ENCODE assay signal across 17 cellular contexts in genomic region chr4:1204286-1204827, GRCh38. TPM values are rescaled to one million over a fixed set of nuclear protein-coding genes. Genes with fewer than 3 reads are reported as not detected.
DNase-seq lines count a peak whose midpoint lies in the region; ATAC-seq, FAIRE-seq and TF ChIP-seq lines count a peak whose summit lies in the region.
"Had no signal": no experiment of that assay in that cellular context is flagged by ENCODE, and none has a peak within 500 bp of the region (broad histone marks: within the 10 kb centered on the region; RNA-seq: fewer than 3 reads in every experiment).

No MANE protein-coding gene starts in this region.

- peaks cover 45% of the 10 kb centered on the region for H3K4me1 ChIP-seq in HepG2 (ENCODE audit: insufficient read depth, low read length)
- H3K4me1 ChIP-seq: parathyroid adenoma had no signal

- peak; percentile 1 for DNase-seq in activated CD4-positive, alpha-beta T cell treated with anti-CD3 and anti-CD28 coated beads for 48 hours
- no peak for DNase-seq in activated CD4-positive, alpha-beta T cell treated with anti-CD3 and anti-CD28 coated beads, Interleukin-2, amount 50 U/mL, for 1 hour
- peak; percentile 6 for DNase-seq in WERI-Rb-1
- DNase-seq in HepG2 (ENCODE audit: low spot score), result no peak
- no peak for DNase-seq in superior temporal gyrus (ENCODE audit: extremely low spot score)
- DNase-seq in GM03348 (ENCODE audit: low spot score), result no peak
- DNase-seq: cortex of kidney, EL, MG63, NCI-H446 had no signal

- 3% methylated on average over 14 of the region's 21 CpGs for WGBS in HepG2 (ENCODE audit: low lambda C conversion rate)

- H4K20me1 ChIP-seq in HepG2 (ENCODE audit: insufficient read depth, low read length), result no peaks in the 10 kb centered on the region

- TF ChIP-seq RAD21 in HepG2 (CRISPR knock-in tag; IDR thresholded peaks at IDR 0.05), result no peak; the same call in 1 of the 2 replicates

- FAIRE-seq in HepG2 (lab: Jason Lieb, UNC), result no peak
- FAIRE-seq: keratinocyte had no signal

- peaks cover 29% of the 10 kb centered on the region for H3K36me3 Mint-ChIP-seq in stimulated activated memory B cell treated with anti-CD40 and anti-IgM and Interleukin-4, amounts not matched to agents 10 μg/mL and 1 μg/mL and 100 μg/mL, for 72 hours
- H3K36me3 Mint-ChIP-seq: activated naive CD8-positive, alpha-beta T cell had no signal

- H3K36me3 ChIP-seq in WERI-Rb-1 (peaks cover 15% of the 10 kb centered on the region), HepG2 (replicated peaks in 1 of 2; ENCODE audit: control insufficient read depth in 1 of 2, insufficient read depth in 2 of 2, low read length in 2 of 2) (no peaks in the 10 kb centered on the region; a peak in 1 of 5 replicates)
- H3K36me3 ChIP-seq: MG63 had no signal

- TF ChIP-seq EP300 in HepG2 (IDR thresholded peaks at IDR 0.05; ENCODE audit: low read depth in 2 of 2, low read length in 2 of 2) (no peak), HepG2 (CRISPR knock-in tag; IDR thresholded peaks at IDR 0.05; ENCODE audit: borderline replicate concordance) (no peak)

- intact Hi-C loops in HepG2 (cut with micrococcal nuclease; ENCODE audit: unreplicated experiment), result no loop called here

- TF ChIP-seq CTCF in WERI-Rb-1 (IDR thresholded peaks at IDR 0.05; ENCODE audit: low read depth, low read length) (no peak), HepG2 (CRISPR knock-in tag; IDR thresholded peaks at IDR 0.05) (no peak)

- peaks cover 2% of the 10 kb centered on the region for H3K79me2 ChIP-seq in HepG2 (ENCODE audit: insufficient read depth, low read length)
- H3K79me2 ChIP-seq: parathyroid adenoma had no signal

- CTCF ChIA-PET in HepG2 (lab: Yijun Ruan, JAX; ENCODE audit: low intra/inter-chr PET ratio, low total read pairs), result no interaction called here

- H3K4me3 ChIP-seq in WERI-Rb-1 (ENCODE audit: low read depth, low read length), result no peak overlapping the region
- H3K4me3 ChIP-seq in HepG2 (replicated peaks in 1 of 3; ENCODE audit: insufficient read depth in 1 of 3, low read depth in 2 of 3, low read length in 3 of 3), result peak overlapping the region; percentile 51 to 76 (median 70)
- H3K4me3 ChIP-seq: MG63 had no signal

- H3K27me3 ChIP-seq in WERI-Rb-1 (ENCODE audit: insufficient read depth, low read depth, severe bottlenecking) (no peaks in the 10 kb centered on the region), HepG2 (ENCODE audit: control insufficient read depth in 1 of 2, insufficient read depth in 2 of 2, low read length in 2 of 2) (no peaks in the 10 kb centered on the region)
- H3K27me3 ChIP-seq: MG63 had no signal

- peak overlapping the region; percentile 98 for H3K4me2 ChIP-seq in HepG2 (ENCODE audit: low read depth, low read length)

- POLR2A ChIA-PET in HepG2 (lab: Yijun Ruan, JAX), result interaction anchor here (1.0 to 5.3 kb wide), 13 partner anchors 7 to 142 kb away, joined by 3 to 95 read pairs (median 11); partner anchors contain the start of genes SPON2 and UVSSA

- H3K27me3 Mint-ChIP-seq in stimulated activated memory B cell treated with anti-CD40 and anti-IgM and Interleukin-4, amounts not matched to agents 10 μg/mL and 1 μg/mL and 100 μg/mL, for 72 hours, result no peaks in the 10 kb centered on the region
- H3K27me3 Mint-ChIP-seq: activated naive CD8-positive, alpha-beta T cell had no signal

- BruUV-seq in HepG2 (replicated peaks; lab: Mats Ljungman, UMichigan), result TSS peak; percentile 80

- in situ Hi-C loops in HepG2 (cut with HindIII; ENCODE audit: extremely low pct_ligation_motif_present, low pct_unique_long_range_greater_than_20kb), result no loop called here

- peak overlapping the region; percentile 57 for H3K27ac Mint-ChIP-seq in stimulated activated memory B cell treated with anti-CD40 and anti-IgM and Interleukin-4, amounts not matched to agents 10 μg/mL and 1 μg/mL and 100 μg/mL, for 72 hours
- H3K27ac Mint-ChIP-seq: activated naive CD8-positive, alpha-beta T cell had no signal

- peaks cover 54% of the 10 kb centered on the region for H3K4me1 Mint-ChIP-seq in stimulated activated memory B cell treated with anti-CD40 and anti-IgM and Interleukin-4, amounts not matched to agents 10 μg/mL and 1 μg/mL and 100 μg/mL, for 72 hours

- no peak overlapping the region for H3K4me3 Mint-ChIP-seq in stimulated activated memory B cell treated with anti-CD40 and anti-IgM and Interleukin-4, amounts not matched to agents 10 μg/mL and 1 μg/mL and 100 μg/mL, for 72 hours

- no peak overlapping the region for H2AFZ ChIP-seq in HepG2 (ENCODE audit: low read length)
- H2AFZ ChIP-seq: parathyroid adenoma had no signal

- H3K27ac ChIP-seq in WERI-Rb-1 (peak overlapping the region; percentile 44), HepG2 (ENCODE audit: extremely low read length, insufficient read depth, low read length) (peak overlapping the region; percentile 74)
- H3K27ac ChIP-seq: HL-60, parathyroid adenoma, VCaP had no signal

- no peaks in the 10 kb centered on the region for H3K9me3 ChIP-seq in WERI-Rb-1 (ENCODE audit: severe bottlenecking)
- no peaks in the 10 kb centered on the region for H3K9me3 ChIP-seq in HepG2 (ENCODE audit: low read length)
- H3K9me3 ChIP-seq: MG63 had no signal

- no peak for TF ChIP-seq POLR2A in HepG2 (IDR thresholded peaks at IDR 0.05; ENCODE audit: insufficient read depth in 1 of 2, low read depth in 2 of 2, low read length in 2 of 2)

- ATAC-seq in HepG2, result no peak
- ATAC-seq in stimulated activated memory B cell treated with anti-CD40 and anti-IgM and Interleukin-4, amounts not matched to agents 10 μg/mL and 1 μg/mL and 100 μg/mL, for 72 hours, result no peak
- no peak for ATAC-seq in HG02840 (IDR thresholded peaks at IDR 0.05; ENCODE audit: low FRiP score, unreplicated experiment)

- peak overlapping the region; percentile 79 for H3K9ac ChIP-seq in HepG2 (ENCODE audit: insufficient read depth, low read depth, low read length)
- H3K9ac ChIP-seq: parathyroid adenoma had no signal

- peaks cover 2% of the 10 kb centered on the region for H3K9me3 Mint-ChIP-seq in stimulated activated memory B cell treated with anti-CD40 and anti-IgM and Interleukin-4, amounts not matched to agents 10 μg/mL and 1 μg/mL and 100 μg/mL, for 72 hours

RNA-seq across cellular contexts. Expression of gene SPON2, which starts 32.0 kb away (rescaled TPM):
- 12.5 and 17.4 TPM in 2 replicates for total RNA-seq in HepG2 (2016; rRNA removed; fragmentation: Illumina TruSeq; extraction: Trizol)
- total RNA-seq in HepG2 (2016; cell fraction: cytosol; rRNA removed; fragmentation: Illumina TruSeq; extraction: Trizol; ENCODE audit: low read depth), result 4.7 and 5.3 TPM in 2 replicates
- 13.2 and 25.5 TPM in 2 replicates for total RNA-seq in HepG2 (2016; cell fraction: insoluble cytoplasmic fraction; rRNA removed; fragmentation: Illumina TruSeq; extraction: Trizol)
- 9.4 and 9.5 TPM in 2 replicates for total RNA-seq in HepG2 (2016; cell fraction: membrane; rRNA removed; fragmentation: Illumina TruSeq; extraction: Trizol)
- 15.0 and 17.4 TPM in 2 replicates for total RNA-seq in HepG2 (2016; cell fraction: nucleus; rRNA removed; fragmentation: Illumina TruSeq; extraction: Trizol)
- 55.2 and 80.8 TPM in 2 replicates for polyA plus RNA-seq in HepG2 (2011; rRNA removed)
- 34.7 and 69.3 TPM in 2 replicates for polyA plus RNA-seq in HepG2 (2011; cell fraction: cytosol; rRNA removed)
- polyA plus RNA-seq in HepG2 (2011; cell fraction: nucleus; rRNA removed), result 320 and 335 TPM in 2 replicates
- 21.8 and 46.8 TPM in 2 replicates for polyA plus RNA-seq in HepG2 (2012)
- 3.7 and 4.9 TPM in 2 replicates for polyA plus RNA-seq in HepG2 (2016; cell fraction: cytosol; fragmentation: Illumina TruSeq; extraction: Trizol; ENCODE audit: low read depth)
- 12.3 and 15.6 TPM in 2 replicates for polyA plus RNA-seq in HepG2 (2016; cell fraction: insoluble cytoplasmic fraction; fragmentation: Illumina TruSeq; extraction: Trizol; ENCODE audit: low read depth)
- 8.6 and 9.0 TPM in 2 replicates for polyA plus RNA-seq in HepG2 (2016; cell fraction: membrane; fragmentation: Illumina TruSeq; extraction: Trizol; ENCODE audit: low read depth)
- 34.9 and 43.2 TPM in 2 replicates for polyA plus RNA-seq in HepG2 (2016; cell fraction: nucleus; fragmentation: Illumina TruSeq; extraction: Trizol; ENCODE audit: insufficient read depth, low read depth)
- 0.65 and 46.4 TPM in 2 replicates for polyA minus RNA-seq in HepG2 (2011; rRNA and poly(A)+ RNA removed; ENCODE audit: low replicate concordance)
- polyA minus RNA-seq in HepG2 (2011; cell fraction: cytosol; rRNA and poly(A)+ RNA removed), result 20.2 and 29.8 TPM in 2 replicates
- polyA minus RNA-seq in HepG2 (2011; cell fraction: nucleus; rRNA and poly(A)+ RNA removed), result 33.9 and 38.4 TPM in 2 replicates

RNA-seq across cellular contexts. Expression of gene CTBP1, which starts 44.6 kb away (rescaled TPM):
- 106 and 112 TPM in 2 replicates for total RNA-seq in HepG2 (2016; rRNA removed; fragmentation: Illumina TruSeq; extraction: Trizol)
- total RNA-seq in HepG2 (2016; cell fraction: cytosol; rRNA removed; fragmentation: Illumina TruSeq; extraction: Trizol; ENCODE audit: low read depth), result 119 TPM in 2 replicates
- total RNA-seq in HepG2 (2016; cell fraction: insoluble cytoplasmic fraction; rRNA removed; fragmentation: Illumina TruSeq; extraction: Trizol), result 83.8 and 121 TPM in 2 replicates
- total RNA-seq in HepG2 (2016; cell fraction: membrane; rRNA removed; fragmentation: Illumina TruSeq; extraction: Trizol), result 133 and 173 TPM in 2 replicates
- 51.5 and 60.9 TPM in 2 replicates for total RNA-seq in HepG2 (2016; cell fraction: nucleus; rRNA removed; fragmentation: Illumina TruSeq; extraction: Trizol)
- 78.5 and 123 TPM in 2 replicates for polyA plus RNA-seq in HepG2 (2011; rRNA removed)
- 87.2 and 182 TPM in 2 replicates for polyA plus RNA-seq in HepG2 (2011; cell fraction: cytosol; rRNA removed)
- 489 and 636 TPM in 2 replicates for polyA plus RNA-seq in HepG2 (2011; cell fraction: nucleus; rRNA removed)
- 69.0 and 92.6 TPM in 2 replicates for polyA plus RNA-seq in HepG2 (2012)
- 49.5 and 64.7 TPM in 2 replicates for polyA plus RNA-seq in HepG2 (2016; cell fraction: cytosol; fragmentation: Illumina TruSeq; extraction: Trizol; ENCODE audit: low read depth)
- polyA plus RNA-seq in HepG2 (2016; cell fraction: insoluble cytoplasmic fraction; fragmentation: Illumina TruSeq; extraction: Trizol; ENCODE audit: low read depth), result 101 and 112 TPM in 2 replicates
- 103 and 116 TPM in 2 replicates for polyA plus RNA-seq in HepG2 (2016; cell fraction: membrane; fragmentation: Illumina TruSeq; extraction: Trizol; ENCODE audit: low read depth)
- polyA plus RNA-seq in HepG2 (2016; cell fraction: nucleus; fragmentation: Illumina TruSeq; extraction: Trizol; ENCODE audit: insufficient read depth, low read depth), result 152 and 155 TPM in 2 replicates
- polyA minus RNA-seq in HepG2 (2011; rRNA and poly(A)+ RNA removed; ENCODE audit: low replicate concordance), result 136 and 350 TPM in 2 replicates
- polyA minus RNA-seq in HepG2 (2011; cell fraction: cytosol; rRNA and poly(A)+ RNA removed), result 85.1 and 100 TPM in 2 replicates
- polyA minus RNA-seq in HepG2 (2011; cell fraction: nucleus; rRNA and poly(A)+ RNA removed), result 47.7 and 48.4 TPM in 2 replicates

Comparison
In these comparisons a context has a peak if more than half of its experiments do, and no peak if none do; other contexts are left out.
1. DNase-seq: peak in activated CD4-positive, alpha-beta T cell treated with anti-CD3 and anti-CD28 coated beads for 48 hours (single experiment) and WERI-Rb-1 (single experiment); none in activated CD4-positive, alpha-beta T cell treated with anti-CD3 and anti-CD28 coated beads, Interleukin-2, amount 50 U/mL, for 1 hour (single experiment), HepG2 (single experiment), superior temporal gyrus (single experiment) and GM03348 (single experiment).